In the genomic region with DNA sequence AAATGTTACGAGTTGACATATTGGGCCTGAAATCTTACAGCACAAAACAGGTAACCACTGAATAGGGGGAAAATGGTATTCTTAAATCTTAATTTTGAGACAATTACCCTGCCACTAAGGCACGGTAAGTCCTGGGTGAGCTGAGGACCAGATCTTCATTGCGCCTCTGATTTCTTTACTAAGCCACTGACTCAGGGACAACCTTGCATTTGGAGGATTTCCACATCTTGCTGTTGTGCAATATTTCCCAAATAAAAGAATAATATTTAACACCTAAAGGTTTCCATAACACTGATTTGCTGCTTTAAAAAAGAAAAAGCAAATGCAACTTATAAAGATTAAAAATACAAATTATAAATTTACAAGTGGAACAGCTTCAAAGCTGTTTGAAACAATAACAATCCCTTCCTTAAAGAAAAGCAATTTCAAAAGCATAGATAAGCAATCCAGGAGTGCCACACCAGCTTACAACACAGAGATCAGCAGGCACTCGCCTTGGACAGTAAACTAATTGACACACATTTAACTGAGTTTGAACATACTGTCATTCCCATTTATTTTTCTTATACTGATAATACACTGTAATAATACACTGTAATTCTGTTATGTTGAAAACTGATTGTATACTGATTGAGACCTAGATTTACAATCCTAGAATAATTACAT, we compare ENCODE assay signal across 13 cellular contexts.
DNase-seq lines count a peak whose midpoint lies in the region; ATAC-seq and TF ChIP-seq lines count a peak whose summit lies in the region.
"Had no signal": no experiment of that assay in that cellular context is flagged by ENCODE, and none has a peak within 500 bp of the region (broad histone marks: within the 10 kb centered on the region; RNA-seq: fewer than 3 reads in every experiment).

No MANE protein-coding gene starts in this region.

- ATAC-seq in left cardiac atrium, result peak; percentile 21 to 49
- no peak for ATAC-seq in Right ventricle myocardium inferior
- ATAC-seq in upper lobe of right lung, result peak; percentile 19
- no peak for ATAC-seq in HG02885 (IDR thresholded peaks at IDR 0.05; ENCODE audit: poor library complexity, unreplicated experiment)

- H3K27me3 ChIP-seq in liver (ENCODE audit: control insufficient read depth in 4 of 4, insufficient read depth in 4 of 4, low read length in 3 of 4) (no peaks in the 10 kb centered on the region), upper lobe of right lung (no peaks in the 10 kb centered on the region), stomach (no peaks in the 10 kb centered on the region)

- peak overlapping the region in 1 of 2 donors; percentile 38 for H3K27ac ChIP-seq in liver (ENCODE audit: low read depth in 1 of 2, low read length in 2 of 2)
- H3K27ac ChIP-seq in upper lobe of right lung, result no peak overlapping the region
- peak overlapping the region in 1 of 5 donors; percentile 3 for H3K27ac ChIP-seq in stomach
- H3K27ac ChIP-seq: spleen had no signal

- H3K4me1 ChIP-seq in liver (ENCODE audit: control insufficient read depth in 4 of 4, insufficient read depth in 4 of 4, low read length in 3 of 4) (peaks cover 5 to 17% (median 13%) of the 10 kb centered on the region in 4 donors), upper lobe of right lung (peaks cover 17% of the 10 kb centered on the region), stomach (peaks cover 6 to 54% (median 30%) of the 10 kb centered on the region in 4 donors)

- TF ChIP-seq RAD21 in liver (IDR thresholded peaks at IDR 0.05), result no peak

- no peak overlapping the region for H3K9ac ChIP-seq in liver (ENCODE audit: low read depth in 1 of 2, low read length in 2 of 2)

- no peaks in the 10 kb centered on the region for H3K9me3 ChIP-seq in liver (ENCODE audit: control insufficient read depth in 4 of 4, low read length in 3 of 4)
- no peaks in the 10 kb centered on the region for H3K9me3 ChIP-seq in upper lobe of right lung
- H3K9me3 ChIP-seq in stomach, result no peaks in the 10 kb centered on the region
- H3K9me3 ChIP-seq: spleen had no signal

- no peak for DNase-seq in left cardiac atrium
- no peak for DNase-seq in Right ventricle myocardium inferior (ENCODE audit: missing footprints)
- peak; percentile 67 to 86 for DNase-seq in cardiac fibroblast (ENCODE audit: low read depth in 2 of 2)
- no peak for DNase-seq in upper lobe of right lung
- no peak for DNase-seq in stomach
- DNase-seq in NCI-H1048 (lab: John Stamatoyannopoulos, UW), result no peak
- DNase-seq: activated CD4-positive, alpha-beta T cell treated with anti-CD3 and anti-CD28 coated beads, Interleukin-2, amount 50 U/mL, for 48 hours; activated gamma-delta T cell; nephron progenitor cell; spleen; T-helper 2 cell had no signal

- H3K4me3 ChIP-seq in cardiac fibroblast (replicated peaks in 1 of 2; ENCODE audit: low read depth in 2 of 2, low read length in 2 of 2), result no peak overlapping the region
- no peak overlapping the region for H3K4me3 ChIP-seq in liver (ENCODE audit: low read depth in 1 of 3, low read length in 3 of 3)
- H3K4me3 ChIP-seq in upper lobe of right lung, result no peak overlapping the region
- H3K4me3 ChIP-seq in stomach, result no peak overlapping the region
- H3K4me3 ChIP-seq: spleen had no signal

- H3K36me3 ChIP-seq in liver (ENCODE audit: control insufficient read depth in 4 of 4, insufficient read depth in 3 of 4, low read depth in 1 of 4, low read length in 3 of 4) (no peaks in the 10 kb centered on the region), upper lobe of right lung (no peaks in the 10 kb centered on the region), stomach (no peaks in the 10 kb centered on the region)
- H3K36me3 ChIP-seq: spleen had no signal

- no peak for TF ChIP-seq EP300 in stomach (IDR thresholded peaks at IDR 0.05)

- intact Hi-C loops in left cardiac atrium (cut with DNase I), result no loop called here
- intact Hi-C loops in Right ventricle myocardium inferior (cut with DNase I), result no loop called here
- intact Hi-C loops in upper lobe of right lung (cut with DNase I), result loop anchor here (2.0 kb wide), 1 partner anchor 29 kb away; no protein-coding TSS in a partner anchor
- intact Hi-C loops in stomach (cut with DNase I; ENCODE audit: low total_unique reads), result no loop called here

- no peak for TF ChIP-seq POLR2A in stomach (IDR thresholded peaks at IDR 0.05)

- 50% methylated on average over 4 of the region's 4 CpGs for whole genome bisulfite sequencing in liver
- WGBS in stomach, 5 donors, result 74 to 80% (median 75%) methylated on average over 4 of the region's 4 CpGs

- TF ChIP-seq CTCF in cardiac fibroblast (IDR thresholded peaks at IDR 0.05; ENCODE audit: low read depth, low read length) (no peak), liver (IDR thresholded peaks at IDR 0.05; ENCODE audit: low read depth, low read length, missing input control) (no peak), upper lobe of right lung (IDR thresholded peaks at IDR 0.05) (no peak), stomach (IDR thresholded peaks at IDR 0.05) (no peak)

TF ChIP-seq in liver, 16 proteins besides CTCF, POLR2A, EP300 and RAD21:
- TF ChIP-seq, protein P1, sequence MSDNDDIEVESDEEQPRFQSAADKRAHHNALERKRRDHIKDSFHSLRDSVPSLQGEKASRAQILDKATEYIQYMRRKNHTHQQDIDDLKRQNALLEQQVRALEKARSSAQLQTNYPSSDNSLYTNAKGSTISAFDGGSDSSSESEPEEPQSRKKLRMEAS (IDR thresholded peaks at IDR 0.05), result no peak
- peak; percentile 16 to 52 for TF ChIP-seq HNF4A (conservative IDR thresholded peaks at IDR 0.05)
- no peak for TF ChIP-seq HNF4G (IDR thresholded peaks at IDR 0.05)
- peak in 1 of 2 donors; percentile 50 for TF ChIP-seq RXRA (IDR thresholded peaks at IDR 0.05)
- TF ChIP-seq, protein P2, sequence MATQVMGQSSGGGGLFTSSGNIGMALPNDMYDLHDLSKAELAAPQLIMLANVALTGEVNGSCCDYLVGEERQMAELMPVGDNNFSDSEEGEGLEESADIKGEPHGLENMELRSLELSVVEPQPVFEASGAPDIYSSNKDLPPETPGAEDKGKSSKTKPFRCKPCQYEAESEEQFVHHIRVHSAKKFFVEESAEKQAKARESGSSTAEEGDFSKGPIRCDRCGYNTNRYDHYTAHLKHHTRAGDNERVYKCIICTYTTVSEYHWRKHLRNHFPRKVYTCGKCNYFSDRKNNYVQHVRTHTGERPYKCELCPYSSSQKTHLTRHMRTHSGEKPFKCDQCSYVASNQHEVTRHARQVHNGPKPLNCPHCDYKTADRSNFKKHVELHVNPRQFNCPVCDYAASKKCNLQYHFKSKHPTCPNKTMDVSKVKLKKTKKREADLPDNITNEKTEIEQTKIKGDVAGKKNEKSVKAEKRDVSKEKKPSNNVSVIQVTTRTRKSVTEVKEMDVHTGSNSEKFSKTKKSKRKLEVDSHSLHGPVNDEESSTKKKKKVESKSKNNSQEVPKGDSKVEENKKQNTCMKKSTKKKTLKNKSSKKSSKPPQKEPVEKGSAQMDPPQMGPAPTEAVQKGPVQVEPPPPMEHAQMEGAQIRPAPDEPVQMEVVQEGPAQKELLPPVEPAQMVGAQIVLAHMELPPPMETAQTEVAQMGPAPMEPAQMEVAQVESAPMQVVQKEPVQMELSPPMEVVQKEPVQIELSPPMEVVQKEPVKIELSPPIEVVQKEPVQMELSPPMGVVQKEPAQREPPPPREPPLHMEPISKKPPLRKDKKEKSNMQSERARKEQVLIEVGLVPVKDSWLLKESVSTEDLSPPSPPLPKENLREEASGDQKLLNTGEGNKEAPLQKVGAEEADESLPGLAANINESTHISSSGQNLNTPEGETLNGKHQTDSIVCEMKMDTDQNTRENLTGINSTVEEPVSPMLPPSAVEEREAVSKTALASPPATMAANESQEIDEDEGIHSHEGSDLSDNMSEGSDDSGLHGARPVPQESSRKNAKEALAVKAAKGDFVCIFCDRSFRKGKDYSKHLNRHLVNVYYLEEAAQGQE (IDR thresholded peaks at IDR 0.05), result peak; percentile 17
- TF ChIP-seq, protein P3, sequence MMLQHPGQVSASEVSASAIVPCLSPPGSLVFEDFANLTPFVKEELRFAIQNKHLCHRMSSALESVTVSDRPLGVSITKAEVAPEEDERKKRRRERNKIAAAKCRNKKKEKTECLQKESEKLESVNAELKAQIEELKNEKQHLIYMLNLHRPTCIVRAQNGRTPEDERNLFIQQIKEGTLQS (IDR thresholded peaks at IDR 0.05), result no peak
- peak in 1 of 2 donors; percentile 2 for TF ChIP-seq JUND (IDR thresholded peaks at IDR 0.05)
- TF ChIP-seq SP1 (IDR thresholded peaks at IDR 0.05), result no peak

Comparison
In these comparisons a context has a peak if more than half of its experiments do, and no peak if none do; other contexts are left out.
1. ATAC-seq: peak in left cardiac atrium (2 of 2) and upper lobe of right lung (single experiment); none in Right ventricle myocardium inferior (single experiment) and HG02885 (single experiment).
2. DNase-seq: peak in cardiac fibroblast (2 of 2); none in left cardiac atrium (single experiment), Right ventricle myocardium inferior (single experiment), upper lobe of right lung (single experiment), stomach (single experiment) and NCI-H1048 (single experiment).